16 cellular contexts compared by ENCODE assay signal in genomic region chr4:187436251-187436650, GRCh38.
DNase-seq lines count a peak whose midpoint lies in the region; TF ChIP-seq lines count a peak whose summit lies in the region.
"Had no signal": no experiment of that assay in that cellular context is flagged by ENCODE, and none has a peak within 500 bp of the region (broad histone marks: within the 10 kb centered on the region; RNA-seq: fewer than 3 reads in every experiment).

No MANE protein-coding gene starts in this region.

- H3K9ac ChIP-seq in rectal smooth muscle tissue (ENCODE audit: low read length) = no peak overlapping the region

- H3K9me3 ChIP-seq in hepatocyte (ENCODE audit: low read depth) = no peaks in the 10 kb centered on the region
- H3K9me3 ChIP-seq: BE2C, HAP-1 had no signal

- H3K4me2 ChIP-seq in hepatocyte = no peak overlapping the region

- H3K9me2 ChIP-seq in hepatocyte (replicated peaks; ENCODE audit: insufficient read depth) = no peaks in the 10 kb centered on the region

- no peaks in the 10 kb centered on the region for H3K79me2 ChIP-seq in hepatocyte

- WGBS in hepatocyte (ENCODE audit: low lambda C conversion rate, missing lambda C conversion rate) = 81% methylated on average over 5 of the region's 5 CpGs

- no peak overlapping the region for H3K4me3 ChIP-seq in rectal smooth muscle tissue (ENCODE audit: low read length)
- H3K4me3 ChIP-seq in hepatocyte = no peak overlapping the region
- H3K4me3 ChIP-seq: HAP-1 had no signal

- no peak overlapping the region for H2AFZ ChIP-seq in hepatocyte

- no peaks in the 10 kb centered on the region for H3K36me3 ChIP-seq in rectal smooth muscle tissue (ENCODE audit: control insufficient read depth, insufficient read depth, low read length)
- no peaks in the 10 kb centered on the region for H3K36me3 ChIP-seq in hepatocyte (replicated peaks; ENCODE audit: insufficient read depth, low read depth)
- H3K36me3 ChIP-seq: BE2C, HAP-1 had no signal

- in situ Hi-C loops in SK-MEL-5 (cut with HindIII; ENCODE audit: low pct_unique_long_range_greater_than_20kb, low sequenced_read_pairs) = no loop called here

- H3K27me3 ChIP-seq in rectal smooth muscle tissue (ENCODE audit: control insufficient read depth, insufficient read depth, low read length) = no peaks in the 10 kb centered on the region
- H3K27me3 ChIP-seq in hepatocyte = no peaks in the 10 kb centered on the region
- H3K27me3 ChIP-seq: BE2C had no signal

- peaks cover 10% of the 10 kb centered on the region for H3K4me1 ChIP-seq in rectal smooth muscle tissue (ENCODE audit: control insufficient read depth, insufficient read depth, low read length)
- no peaks in the 10 kb centered on the region for H3K4me1 ChIP-seq in hepatocyte (ENCODE audit: insufficient read depth)
- H3K4me1 ChIP-seq: BE2C, HAP-1 had no signal

- peak overlapping the region; percentile 63 for H3K27ac ChIP-seq in rectal smooth muscle tissue (ENCODE audit: low read depth, low read length)
- H3K27ac ChIP-seq in hepatocyte = no peak overlapping the region
- H3K27ac ChIP-seq: C4-2B had no signal

- no peaks in the 10 kb centered on the region for H4K20me1 ChIP-seq in hepatocyte (ENCODE audit: insufficient read depth, poor library complexity, severe bottlenecking)

- no peak for TF ChIP-seq CTCF in hepatocyte (IDR thresholded peaks at IDR 0.05; ENCODE audit: poor library complexity)

- DNase-seq in Ammon's horn (ENCODE audit: low spot score) (peak; percentile 23), SK-MEL-5 (ENCODE audit: low read depth, low spot score) (peak; percentile 11), medulla oblongata (ENCODE audit: extremely low spot score) (peak; percentile 58), SHP77 treated with DMSO at 0.1 percent for 48 hours (lab: John Stamatoyannopoulos, UW) (no peak), SW 1271 (lab: John Stamatoyannopoulos, UW) (no peak), hepatocyte (ENCODE audit: low spot score) (no peak)
- DNase-seq: BE2C; CD4-positive, alpha-beta memory T cell; COR-L47; DMS153; DMS79 treated with DMSO at 0.1 percent for 48 hours; EL; GDM1 had no signal

Comparison
In these comparisons a context has a peak if more than half of its experiments do, and no peak if none do; other contexts are left out.
1. DNase-seq: peak in Ammon's horn (single experiment), SK-MEL-5 (single experiment) and medulla oblongata (single experiment); none in SHP77 treated with DMSO at 0.1 percent for 48 hours (single experiment), SW 1271 (0 of 2) and hepatocyte (single experiment).